ENCODE assay signal across 1 cellular context in genomic region chr2:38875576-38876367, GRCh38.
A peak's percentile ranks its signal among the peaks of the same experiment; 100 is the strongest.
TF ChIP-seq lines count a peak whose summit lies in the region.

Gene DHX57, minus strand, starts transcription at chr2:38875934. Its CDS starts 7,529 bp downstream, at chr2:38868405.
Gene MORN2, plus strand, starts transcription at chr2:38875976.

TF ChIP-seq in HEK293, 187 proteins besides CTCF, POLR2A, EP300 and RAD21 (continued from another document):
- TF ChIP-seq ZNF362 (tag by site-specific recombination; IDR thresholded peaks at IDR 0.05) (no peak), ZBTB26 (tag by site-specific recombination; optimal IDR thresholded peaks at IDR 0.05) (peak; percentile 58), ZNF112 (tag by site-specific recombination; IDR thresholded peaks at IDR 0.05) (no peak), ZNF394 (tag by site-specific recombination; IDR thresholded peaks at IDR 0.05; ENCODE audit: borderline replicate concordance) (no peak; the same call in 1 of the 2 replicates), ZNF600 (tag by site-specific recombination; IDR thresholded peaks at IDR 0.05) (peak; percentile 97), ZNF658 (tag by site-specific recombination; IDR thresholded peaks at IDR 0.05) (no peak), SETDB1 (IDR thresholded peaks at IDR 0.05; ENCODE audit: insufficient read length, low read length) (no peak), ZNF266 (tag by site-specific recombination; IDR thresholded peaks at IDR 0.05; ENCODE audit: low read depth) (no peak), AEBP2 (tag by site-specific recombination; IDR thresholded peaks at IDR 0.05; ENCODE audit: borderline replicate concordance) (no peak), SALL2 (tag by site-specific recombination; IDR thresholded peaks at IDR 0.05; ENCODE audit: borderline replicate concordance) (no peak), ZNF623 (tag by site-specific recombination; IDR thresholded peaks at IDR 0.05) (no peak), ZNF701 (tag by site-specific recombination; IDR thresholded peaks at IDR 0.05) (no peak), ZIC2 (tag by site-specific recombination; IDR thresholded peaks at IDR 0.05) (no peak), ZNF121 (tag by site-specific recombination; IDR thresholded peaks at IDR 0.05) (no peak), ZNF555 (tag by site-specific recombination; conservative IDR thresholded peaks at IDR 0.05) (no peak), PRDM4 (tag by site-specific recombination; IDR thresholded peaks at IDR 0.05) (no peak), ZNF202 (tag by site-specific recombination; IDR thresholded peaks at IDR 0.05; ENCODE audit: borderline replicate concordance) (no peak), ZNF747 (tag by site-specific recombination; IDR thresholded peaks at IDR 0.05) (no peak), ZFP37 (tag by site-specific recombination; IDR thresholded peaks at IDR 0.05) (peak; percentile 71; the same call in 1 of the 2 replicates), KLF8 (tag by site-specific recombination; IDR thresholded peaks at IDR 0.05) (no peak), ZBTB11 (tag by site-specific recombination; conservative IDR thresholded peaks at IDR 0.05; ENCODE audit: low read depth) (peak; percentile 72), ZNF530 (tag by site-specific recombination; IDR thresholded peaks at IDR 0.05; ENCODE audit: low read depth) (no peak), GLIS2 (tag by site-specific recombination; IDR thresholded peaks at IDR 0.05) (peak; percentile 59; the same call in 1 of the 2 replicates)
